Comparison of ENCODE assay signal across 1 cellular context in the genomic region with DNA sequence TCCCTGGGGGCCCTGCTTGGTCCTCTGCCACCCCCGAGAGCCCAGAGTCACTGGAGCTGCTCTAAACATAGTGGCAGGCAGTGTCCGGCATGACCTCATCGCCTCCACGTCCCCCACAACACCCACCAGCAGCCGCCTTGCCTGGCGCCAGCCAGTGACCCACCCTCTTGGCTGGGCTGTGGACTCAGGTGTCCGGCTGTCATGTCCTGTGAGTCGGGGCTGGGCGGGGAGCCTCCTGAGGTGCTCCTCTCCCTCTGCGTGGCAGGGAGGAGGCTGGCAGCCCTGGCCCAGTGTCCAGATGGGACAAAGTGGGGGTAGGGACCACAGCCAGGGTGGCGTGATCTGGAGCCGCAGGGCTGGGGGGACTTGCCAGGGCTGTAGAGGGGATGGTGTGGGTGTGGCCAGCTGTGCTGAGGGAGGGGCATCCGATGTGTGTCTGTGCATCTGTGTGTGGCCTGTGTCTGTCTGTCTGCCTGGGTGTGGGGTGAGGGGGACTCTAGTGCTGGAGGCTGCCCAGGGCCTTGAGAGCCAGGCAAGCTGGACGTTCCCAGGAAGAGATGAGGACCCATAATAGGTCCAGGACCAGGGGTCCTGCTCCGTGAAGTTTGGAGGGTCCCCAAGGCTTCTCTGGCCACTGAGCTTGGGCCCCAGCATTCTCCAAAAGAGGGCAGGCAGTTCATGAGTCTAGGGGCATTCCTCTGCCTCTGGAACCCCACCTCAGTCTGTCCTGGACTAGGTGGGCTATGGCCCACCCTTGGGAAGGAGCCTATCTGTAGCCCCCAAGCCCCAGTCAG.
TF ChIP-seq lines count a peak whose summit lies in the region.

No MANE protein-coding gene starts in this region.

TF ChIP-seq in SK-N-SH, 30 proteins besides CTCF, POLR2A, EP300 and RAD21:
- TF ChIP-seq SIN3A (IDR thresholded peaks at IDR 0.05; ENCODE audit: borderline replicate concordance, low read depth, low read length), result no peak
- TF ChIP-seq, protein P1, sequence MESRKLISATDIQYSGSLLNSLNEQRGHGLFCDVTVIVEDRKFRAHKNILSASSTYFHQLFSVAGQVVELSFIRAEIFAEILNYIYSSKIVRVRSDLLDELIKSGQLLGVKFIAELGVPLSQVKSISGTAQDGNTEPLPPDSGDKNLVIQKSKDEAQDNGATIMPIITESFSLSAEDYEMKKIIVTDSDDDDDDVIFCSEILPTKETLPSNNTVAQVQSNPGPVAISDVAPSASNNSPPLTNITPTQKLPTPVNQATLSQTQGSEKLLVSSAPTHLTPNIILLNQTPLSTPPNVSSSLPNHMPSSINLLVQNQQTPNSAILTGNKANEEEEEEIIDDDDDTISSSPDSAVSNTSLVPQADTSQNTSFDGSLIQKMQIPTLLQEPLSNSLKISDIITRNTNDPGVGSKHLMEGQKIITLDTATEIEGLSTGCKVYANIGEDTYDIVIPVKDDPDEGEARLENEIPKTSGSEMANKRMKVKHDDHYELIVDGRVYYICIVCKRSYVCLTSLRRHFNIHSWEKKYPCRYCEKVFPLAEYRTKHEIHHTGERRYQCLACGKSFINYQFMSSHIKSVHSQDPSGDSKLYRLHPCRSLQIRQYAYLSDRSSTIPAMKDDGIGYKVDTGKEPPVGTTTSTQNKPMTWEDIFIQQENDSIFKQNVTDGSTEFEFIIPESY (IDR thresholded peaks at IDR 0.05; ENCODE audit: borderline replicate concordance, low read depth), result no peak
- TF ChIP-seq YY1 (IDR thresholded peaks at IDR 0.05; ENCODE audit: low read depth), result no peak
- TF ChIP-seq CHD2 (IDR thresholded peaks at IDR 0.05; ENCODE audit: low read length, partially characterized antibody), result no peak
- TF ChIP-seq MXI1 (IDR thresholded peaks at IDR 0.05; ENCODE audit: low read depth, low read length), result no peak
- no peak for TF ChIP-seq FOXM1 (IDR thresholded peaks at IDR 0.05; ENCODE audit: low read depth)
- no peak for TF ChIP-seq RFX5 (IDR thresholded peaks at IDR 0.05; ENCODE audit: low read length)
- TF ChIP-seq RXRA (IDR thresholded peaks at IDR 0.05; ENCODE audit: borderline replicate concordance, low read depth), result no peak
- TF ChIP-seq, protein P2, sequence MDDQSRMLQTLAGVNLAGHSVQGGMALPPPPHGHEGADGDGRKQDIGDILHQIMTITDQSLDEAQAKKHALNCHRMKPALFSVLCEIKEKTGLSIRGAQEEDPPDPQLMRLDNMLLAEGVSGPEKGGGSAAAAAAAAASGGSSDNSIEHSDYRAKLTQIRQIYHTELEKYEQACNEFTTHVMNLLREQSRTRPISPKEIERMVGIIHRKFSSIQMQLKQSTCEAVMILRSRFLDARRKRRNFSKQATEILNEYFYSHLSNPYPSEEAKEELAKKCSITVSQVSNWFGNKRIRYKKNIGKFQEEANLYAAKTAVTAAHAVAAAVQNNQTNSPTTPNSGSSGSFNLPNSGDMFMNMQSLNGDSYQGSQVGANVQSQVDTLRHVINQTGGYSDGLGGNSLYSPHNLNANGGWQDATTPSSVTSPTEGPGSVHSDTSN (IDR thresholded peaks at IDR 0.05), result no peak
- no peak for TF ChIP-seq FOXJ3 (CRISPR knock-in tag; IDR thresholded peaks at IDR 0.05)
- TF ChIP-seq, protein P3, sequence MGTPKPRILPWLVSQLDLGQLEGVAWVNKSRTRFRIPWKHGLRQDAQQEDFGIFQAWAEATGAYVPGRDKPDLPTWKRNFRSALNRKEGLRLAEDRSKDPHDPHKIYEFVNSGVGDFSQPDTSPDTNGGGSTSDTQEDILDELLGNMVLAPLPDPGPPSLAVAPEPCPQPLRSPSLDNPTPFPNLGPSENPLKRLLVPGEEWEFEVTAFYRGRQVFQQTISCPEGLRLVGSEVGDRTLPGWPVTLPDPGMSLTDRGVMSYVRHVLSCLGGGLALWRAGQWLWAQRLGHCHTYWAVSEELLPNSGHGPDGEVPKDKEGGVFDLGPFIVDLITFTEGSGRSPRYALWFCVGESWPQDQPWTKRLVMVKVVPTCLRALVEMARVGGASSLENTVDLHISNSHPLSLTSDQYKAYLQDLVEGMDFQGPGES (IDR thresholded peaks at IDR 0.05; ENCODE audit: low read depth, low read length), result no peak
- no peak for TF ChIP-seq TAF1 (IDR thresholded peaks at IDR 0.05; ENCODE audit: borderline replicate concordance, low read depth, low read length)
- TF ChIP-seq, protein P4, sequence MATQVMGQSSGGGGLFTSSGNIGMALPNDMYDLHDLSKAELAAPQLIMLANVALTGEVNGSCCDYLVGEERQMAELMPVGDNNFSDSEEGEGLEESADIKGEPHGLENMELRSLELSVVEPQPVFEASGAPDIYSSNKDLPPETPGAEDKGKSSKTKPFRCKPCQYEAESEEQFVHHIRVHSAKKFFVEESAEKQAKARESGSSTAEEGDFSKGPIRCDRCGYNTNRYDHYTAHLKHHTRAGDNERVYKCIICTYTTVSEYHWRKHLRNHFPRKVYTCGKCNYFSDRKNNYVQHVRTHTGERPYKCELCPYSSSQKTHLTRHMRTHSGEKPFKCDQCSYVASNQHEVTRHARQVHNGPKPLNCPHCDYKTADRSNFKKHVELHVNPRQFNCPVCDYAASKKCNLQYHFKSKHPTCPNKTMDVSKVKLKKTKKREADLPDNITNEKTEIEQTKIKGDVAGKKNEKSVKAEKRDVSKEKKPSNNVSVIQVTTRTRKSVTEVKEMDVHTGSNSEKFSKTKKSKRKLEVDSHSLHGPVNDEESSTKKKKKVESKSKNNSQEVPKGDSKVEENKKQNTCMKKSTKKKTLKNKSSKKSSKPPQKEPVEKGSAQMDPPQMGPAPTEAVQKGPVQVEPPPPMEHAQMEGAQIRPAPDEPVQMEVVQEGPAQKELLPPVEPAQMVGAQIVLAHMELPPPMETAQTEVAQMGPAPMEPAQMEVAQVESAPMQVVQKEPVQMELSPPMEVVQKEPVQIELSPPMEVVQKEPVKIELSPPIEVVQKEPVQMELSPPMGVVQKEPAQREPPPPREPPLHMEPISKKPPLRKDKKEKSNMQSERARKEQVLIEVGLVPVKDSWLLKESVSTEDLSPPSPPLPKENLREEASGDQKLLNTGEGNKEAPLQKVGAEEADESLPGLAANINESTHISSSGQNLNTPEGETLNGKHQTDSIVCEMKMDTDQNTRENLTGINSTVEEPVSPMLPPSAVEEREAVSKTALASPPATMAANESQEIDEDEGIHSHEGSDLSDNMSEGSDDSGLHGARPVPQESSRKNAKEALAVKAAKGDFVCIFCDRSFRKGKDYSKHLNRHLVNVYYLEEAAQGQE (IDR thresholded peaks at IDR 0.05; ENCODE audit: low read depth, low read length), result no peak
- TF ChIP-seq GATA2 (CRISPR knock-in tag; IDR thresholded peaks at IDR 0.05), result no peak
- no peak for TF ChIP-seq TCF12 (IDR thresholded peaks at IDR 0.05)
- no peak for TF ChIP-seq EZH2phosphoT487 (IDR thresholded peaks at IDR 0.05; ENCODE audit: borderline replicate concordance, low read depth)
